13 cellular contexts compared by ENCODE assay signal in the genomic region with DNA sequence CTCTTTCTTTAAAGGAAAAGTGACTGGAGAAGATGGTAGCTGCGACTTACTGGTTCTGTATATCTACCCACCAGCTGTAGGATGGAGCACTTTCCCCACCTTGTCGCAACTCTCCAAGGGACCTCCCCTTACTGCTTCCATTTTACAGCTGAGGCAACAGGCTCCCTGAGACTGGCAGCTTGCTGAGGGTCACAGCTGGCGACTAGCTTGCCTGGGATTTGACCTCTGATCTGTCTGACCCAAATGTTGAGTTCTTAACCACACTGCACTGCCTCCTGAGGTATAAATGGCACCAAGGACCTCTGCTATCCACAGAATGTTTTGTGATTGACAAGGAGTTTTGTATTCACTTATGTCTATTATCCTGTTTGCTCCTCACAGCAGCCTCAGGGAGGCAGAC.
DNase-seq lines count a peak whose midpoint lies in the region; ATAC-seq and TF ChIP-seq lines count a peak whose summit lies in the region.
"Had no signal": no experiment of that assay in that cellular context is flagged by ENCODE, and none has a peak within 500 bp of the region (broad histone marks: within the 10 kb centered on the region; RNA-seq: fewer than 3 reads in every experiment).

No MANE protein-coding gene starts in this region.

- no peak overlapping the region for H2AFZ ChIP-seq in parathyroid adenoma

- peak overlapping the region; percentile 97 for H3K27ac Mint-ChIP-seq in activated naive CD8-positive, alpha-beta T cell treated with anti-CD3 and anti-CD28 coated beads, Interleukin-2, amount 10 ng/mL, durations not matched to agents 7 days and 5 days
- no peak overlapping the region for H3K27ac Mint-ChIP-seq in activated naive CD8-positive, alpha-beta T cell treated with anti-CD3 and anti-CD28 coated beads for 36 hours
- H3K27ac Mint-ChIP-seq: activated naive CD8-positive, alpha-beta T cell treated with anti-CD3 and anti-CD28 coated beads, Interleukin-2, amount 50 U/mL, for 24 hours had no signal

- H3K36me3 ChIP-seq in esophagus muscularis mucosa: peaks cover 0 to 30% (median 14%) of the 10 kb centered on the region in 4 donors
- no peaks in the 10 kb centered on the region for H3K36me3 ChIP-seq in parathyroid adenoma (ENCODE audit: control insufficient read depth, insufficient read depth, low read length)
- peaks cover 0 to 29% (median 0%) of the 10 kb centered on the region in 3 donors for H3K36me3 ChIP-seq in tibial nerve

- peaks cover 25% of the 10 kb centered on the region for H3K79me2 ChIP-seq in parathyroid adenoma

- peak overlapping the region; percentile 93 to 100 (median 98) for H3K27ac ChIP-seq in esophagus muscularis mucosa (replicated peaks in 1 of 4)
- H3K27ac ChIP-seq in parathyroid adenoma: peak overlapping the region; percentile 98
- peak overlapping the region; percentile 84 to 99 (median 98) for H3K27ac ChIP-seq in tibial nerve
- H3K27ac ChIP-seq: epithelial cell of prostate had no signal

- no peaks in the 10 kb centered on the region for H3K27me3 Mint-ChIP-seq in activated naive CD8-positive, alpha-beta T cell treated with anti-CD3 and anti-CD28 coated beads, Interleukin-2, amount 10 ng/mL, durations not matched to agents 7 days and 5 days
- no peaks in the 10 kb centered on the region for H3K27me3 Mint-ChIP-seq in activated naive CD8-positive, alpha-beta T cell treated with anti-CD3 and anti-CD28 coated beads for 36 hours
- H3K27me3 Mint-ChIP-seq: activated naive CD8-positive, alpha-beta T cell treated with anti-CD3 and anti-CD28 coated beads, Interleukin-2, amount 50 U/mL, for 24 hours had no signal

- no peak overlapping the region for H3K9ac ChIP-seq in parathyroid adenoma

- TF ChIP-seq EP300 in esophagus muscularis mucosa (IDR thresholded peaks at IDR 0.05) (no peak), tibial nerve (IDR thresholded peaks at IDR 0.05) (no peak)

- H3K4me1 Mint-ChIP-seq in activated naive CD8-positive, alpha-beta T cell treated with anti-CD3 and anti-CD28 coated beads, Interleukin-2, amount 10 ng/mL, durations not matched to agents 7 days and 5 days: peaks cover 75% of the 10 kb centered on the region
- peaks cover 50% of the 10 kb centered on the region for H3K4me1 Mint-ChIP-seq in activated naive CD8-positive, alpha-beta T cell treated with anti-CD3 and anti-CD28 coated beads for 36 hours

- peaks cover 92 to 98% (median 96%) of the 10 kb centered on the region in 4 donors for H3K4me1 ChIP-seq in esophagus muscularis mucosa
- peaks cover 56% of the 10 kb centered on the region for H3K4me1 ChIP-seq in parathyroid adenoma
- peaks cover 0 to 87% (median 61%) of the 10 kb centered on the region in 4 donors for H3K4me1 ChIP-seq in tibial nerve
- H3K4me1 ChIP-seq: A549 had no signal

- H3K36me3 Mint-ChIP-seq in activated naive CD8-positive, alpha-beta T cell treated with anti-CD3 and anti-CD28 coated beads, Interleukin-2, amount 10 ng/mL, durations not matched to agents 7 days and 5 days: peaks cover 18% of the 10 kb centered on the region
- H3K36me3 Mint-ChIP-seq in activated naive CD8-positive, alpha-beta T cell treated with anti-CD3 and anti-CD28 coated beads for 36 hours: no peaks in the 10 kb centered on the region

- POLR2A ChIA-PET in activated naive CD8-positive, alpha-beta T cell treated with anti-CD3 and anti-CD28 coated beads, Interleukin-2, amount 10 ng/mL, durations not matched to agents 7 days and 5 days (lab: Charles Lee): interaction anchor here (0.9 to 1.3 kb wide), 3 partner anchors 8 to 21 kb away, joined by 3 to 4 read pairs (median 3); no protein-coding TSS in a partner anchor

- H3K9me3 Mint-ChIP-seq in activated naive CD8-positive, alpha-beta T cell treated with anti-CD3 and anti-CD28 coated beads, Interleukin-2, amount 10 ng/mL, durations not matched to agents 7 days and 5 days: peaks cover 3% of the 10 kb centered on the region
- peaks cover 3% of the 10 kb centered on the region for H3K9me3 Mint-ChIP-seq in activated naive CD8-positive, alpha-beta T cell treated with anti-CD3 and anti-CD28 coated beads for 36 hours
- H3K9me3 Mint-ChIP-seq: activated naive CD8-positive, alpha-beta T cell treated with anti-CD3 and anti-CD28 coated beads, Interleukin-2, amount 50 U/mL, for 24 hours had no signal

- TF ChIP-seq CTCF in esophagus muscularis mucosa (IDR thresholded peaks at IDR 0.05): no peak
- no peak for TF ChIP-seq CTCF in parathyroid adenoma (IDR thresholded peaks at IDR 0.05)
- TF ChIP-seq CTCF in tibial nerve (IDR thresholded peaks at IDR 0.05): no peak

- TF ChIP-seq POLR2A in esophagus muscularis mucosa (IDR thresholded peaks at IDR 0.05; ENCODE audit: low read depth): no peak
- TF ChIP-seq POLR2A in tibial nerve (IDR thresholded peaks at IDR 0.05): no peak

- ATAC-seq in activated naive CD8-positive, alpha-beta T cell treated with anti-CD3 and anti-CD28 coated beads, Interleukin-2, amount 10 ng/mL, durations not matched to agents 7 days and 5 days (ENCODE audit: low read depth): no peak
- no peak for ATAC-seq in GM21526 (IDR thresholded peaks at IDR 0.05; ENCODE audit: low FRiP score, unreplicated experiment)
- ATAC-seq: activated CD4-positive, CD25-positive, alpha-beta regulatory T cell treated with anti-CD3 and anti-CD28 coated beads, Interleukin-2, amount 50 U/mL, for 24 hours had no signal

- H3K27me3 ChIP-seq in esophagus muscularis mucosa: no peaks in the 10 kb centered on the region
- no peaks in the 10 kb centered on the region for H3K27me3 ChIP-seq in parathyroid adenoma (ENCODE audit: control insufficient read depth, insufficient read depth, low read length)
- H3K27me3 ChIP-seq in tibial nerve: no peaks in the 10 kb centered on the region

- 94% methylated on average over 3 of the region's 3 CpGs for WGBS in esophagus muscularis mucosa
- 82 to 89% methylated on average over 3 of the region's 3 CpGs for WGBS in tibial nerve, 2 donors

- H3K4me3 ChIP-seq in esophagus muscularis mucosa (peak overlapping the region; percentile 45 to 53 (median 50)), parathyroid adenoma (ENCODE audit: low read depth, low read length) (no peak overlapping the region), tibial nerve (no peak overlapping the region)
- H3K4me3 ChIP-seq: A549 had no signal

- DNase-seq in activated naive CD8-positive, alpha-beta T cell treated with anti-CD3 and anti-CD28 coated beads, Interleukin-2, amount 10 ng/mL, durations not matched to agents 7 days and 5 days: no peak
- no peak for DNase-seq in activated naive CD8-positive, alpha-beta T cell treated with anti-CD3 and anti-CD28 coated beads for 36 hours
- no peak for DNase-seq in esophagus muscularis mucosa (ENCODE audit: extremely low spot score)
- DNase-seq in tibial nerve (ENCODE audit: low spot score in 2 of 2): no peak
- DNase-seq in GM03348 (ENCODE audit: low spot score): no peak
- DNase-seq in SKM-1 treated with dmso at 0.1 percent for 144 hours (lab: John Stamatoyannopoulos, UW; ENCODE audit: unreplicated experiment): no peak
- DNase-seq: activated naive CD8-positive, alpha-beta T cell treated with anti-CD3 and anti-CD28 coated beads, Interleukin-2, amount 50 U/mL, for 24 hours; NCI-H187 treated with DMSO at 0.1 percent for 48 hours had no signal

- H3K4me3 Mint-ChIP-seq in activated naive CD8-positive, alpha-beta T cell treated with anti-CD3 and anti-CD28 coated beads, Interleukin-2, amount 10 ng/mL, durations not matched to agents 7 days and 5 days: no peak overlapping the region
- no peak overlapping the region for H3K4me3 Mint-ChIP-seq in activated naive CD8-positive, alpha-beta T cell treated with anti-CD3 and anti-CD28 coated beads for 36 hours
- H3K4me3 Mint-ChIP-seq: activated naive CD8-positive, alpha-beta T cell treated with anti-CD3 and anti-CD28 coated beads, Interleukin-2, amount 50 U/mL, for 24 hours had no signal

- H3K4me2 ChIP-seq in parathyroid adenoma (ENCODE audit: low read length): no peak overlapping the region
- H3K4me2 ChIP-seq: A549 had no signal

- intact Hi-C loops in esophagus muscularis mucosa (cut with DNase I): no loop called here

- H3K9me3 ChIP-seq in esophagus muscularis mucosa (no peaks in the 10 kb centered on the region), parathyroid adenoma (ENCODE audit: control insufficient read depth, low read length) (no peaks in the 10 kb centered on the region), tibial nerve (no peaks in the 10 kb centered on the region)
- H3K9me3 ChIP-seq: A549 had no signal

Comparison
In these comparisons a context has a peak if more than half of its experiments do, and no peak if none do; other contexts are left out.
1. H3K4me3 ChIP-seq: peak in esophagus muscularis mucosa (4 of 4); none in parathyroid adenoma (single experiment) and tibial nerve (0 of 4).
2. Peak in every context shown above with its lines, with median percentiles within 50 percentile points of each other: H3K27ac ChIP-seq.